Comparison of ENCODE assay signal across 8 cellular contexts in the genomic region with DNA sequence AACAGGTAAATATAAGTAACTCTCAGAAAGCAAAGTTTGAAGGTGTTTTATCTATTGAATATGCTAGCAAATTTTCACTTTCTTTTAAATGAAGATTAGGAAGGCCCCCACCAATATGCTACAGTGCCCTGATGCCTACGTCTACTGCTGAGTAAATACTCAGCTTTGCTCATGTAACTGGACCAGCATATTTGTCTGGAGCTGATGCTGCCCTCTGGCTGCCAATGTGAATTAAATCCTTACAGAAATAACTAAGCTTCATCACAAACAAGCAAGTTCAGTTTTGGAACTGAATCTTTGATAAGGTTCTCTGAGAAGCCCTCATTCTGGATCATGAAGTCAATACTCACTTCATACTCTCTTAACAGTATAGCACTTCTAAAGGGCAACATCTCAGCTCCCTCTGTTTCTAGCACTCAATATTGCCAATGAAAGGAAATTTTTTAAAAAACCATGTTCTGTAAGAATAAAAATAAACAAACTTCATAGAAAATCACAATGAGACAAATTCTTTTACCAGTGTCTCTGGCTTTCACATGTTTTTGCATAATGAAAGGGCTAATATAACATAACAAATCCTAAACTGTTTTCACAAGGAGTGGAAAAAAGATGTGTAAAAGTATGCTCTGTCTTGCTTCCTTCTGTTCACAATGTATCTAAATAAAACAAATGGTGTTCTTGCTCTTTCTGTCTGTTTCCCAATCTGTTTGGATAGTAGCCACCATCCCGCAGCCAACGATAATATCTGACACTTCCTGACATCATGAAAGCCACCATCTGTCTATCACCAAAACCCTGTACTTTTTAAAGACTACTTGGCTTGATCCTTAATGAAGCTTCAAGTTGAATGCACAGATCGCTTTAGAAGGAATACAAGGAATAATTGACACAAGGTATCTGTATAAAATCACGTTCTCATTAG.
DNase-seq lines count a peak whose midpoint lies in the region; ATAC-seq lines count a peak whose summit lies in the region.

No MANE protein-coding gene starts in this region.

- H3K14ac ChIP-seq in mesenchymal stem cell (ENCODE audit: low read length in 2 of 2): no peak overlapping the region

- H3K27me3 Mint-ChIP-seq in activated CD4-positive, alpha-beta memory T cell treated with anti-CD3 and anti-CD28 coated beads for 36 hours: no peaks in the 10 kb centered on the region
- H3K27me3 Mint-ChIP-seq in activated CD4-positive, alpha-beta memory T cell treated with anti-CD3 and anti-CD28 coated beads, Interleukin-2, amount 10 ng/mL, durations not matched to agents 7 days and 5 days: no peaks in the 10 kb centered on the region
- no peaks in the 10 kb centered on the region for H3K27me3 Mint-ChIP-seq in activated T-cell treated with anti-CD3 and anti-CD28 coated beads, Interleukin-2, amount 50 U/mL, for 4 hours (ENCODE audit: low read depth)

- no peak overlapping the region for H3K18ac ChIP-seq in mesenchymal stem cell (ENCODE audit: low read depth in 1 of 2, low read length in 2 of 2)

- no peak overlapping the region for H2AFZ ChIP-seq in mesenchymal stem cell (ENCODE audit: low read depth, low read length)

- no peak overlapping the region for H2AK5ac ChIP-seq in mesenchymal stem cell (ENCODE audit: low read length, severe bottlenecking)

- H3K9me3 Mint-ChIP-seq in activated CD4-positive, alpha-beta memory T cell treated with anti-CD3 and anti-CD28 coated beads for 36 hours: no peaks in the 10 kb centered on the region
- no peaks in the 10 kb centered on the region for H3K9me3 Mint-ChIP-seq in activated CD4-positive, alpha-beta memory T cell treated with anti-CD3 and anti-CD28 coated beads, Interleukin-2, amount 10 ng/mL, durations not matched to agents 7 days and 5 days
- no peaks in the 10 kb centered on the region for H3K9me3 Mint-ChIP-seq in activated T-cell treated with anti-CD3 and anti-CD28 coated beads, Interleukin-2, amount 50 U/mL, for 4 hours

- H3K27ac ChIP-seq in mesenchymal stem cell (ENCODE audit: low read length, poor library complexity, severe bottlenecking): no peak overlapping the region

- no peaks in the 10 kb centered on the region for H3K27me3 ChIP-seq in mesenchymal stem cell (ENCODE audit: control insufficient read depth in 1 of 2, insufficient read depth in 1 of 2, low read length in 2 of 2)

- no peak overlapping the region for H2BK120ac ChIP-seq in mesenchymal stem cell (ENCODE audit: low read depth, low read length)

- H2BK5ac ChIP-seq in mesenchymal stem cell (ENCODE audit: low read depth, low read length, poor library complexity, severe bottlenecking): no peak overlapping the region

- no peaks in the 10 kb centered on the region for H3K79me1 ChIP-seq in mesenchymal stem cell (replicated peaks; ENCODE audit: low read length, poor library complexity, severe bottlenecking)

- CTCF ChIA-PET in activated CD4-positive, alpha-beta memory T cell treated with anti-CD3 and anti-CD28 coated beads for 36 hours (lab: Charles Lee): interaction anchor here (1.1 kb wide), 1 partner anchor 462 kb away, joined by 8 read pairs; no protein-coding TSS in a partner anchor
- CTCF ChIA-PET in activated CD4-positive, alpha-beta memory T cell treated with anti-CD3 and anti-CD28 coated beads, Interleukin-2, amount 10 ng/mL, durations not matched to agents 7 days and 5 days (lab: Charles Lee): interaction anchor here (1.0 kb wide), 1 partner anchor 10 kb away, joined by 3 read pairs; no protein-coding TSS in a partner anchor

- intact Hi-C loops in activated CD4-positive, alpha-beta memory T cell treated with anti-CD3 and anti-CD28 coated beads for 36 hours (cut with micrococcal nuclease): loop anchor here (5.0 kb wide), 1 partner anchor 466 kb away; no protein-coding TSS in a partner anchor

- H3K27ac Mint-ChIP-seq in activated CD4-positive, alpha-beta memory T cell treated with anti-CD3 and anti-CD28 coated beads for 36 hours: no peak overlapping the region
- no peak overlapping the region for H3K27ac Mint-ChIP-seq in activated CD4-positive, alpha-beta memory T cell treated with anti-CD3 and anti-CD28 coated beads, Interleukin-2, amount 10 ng/mL, durations not matched to agents 7 days and 5 days

- no peak overlapping the region for H3K4me3 ChIP-seq in mesenchymal stem cell (ENCODE audit: insufficient read depth in 1 of 2, low read depth in 1 of 2, low read length in 2 of 2)

- ATAC-seq in activated T-cell treated with anti-CD3 and anti-CD28 coated beads, Interleukin-2, amount 50 U/mL, for 4 hours: no peak

- H3K9ac ChIP-seq in mesenchymal stem cell (ENCODE audit: low read length): peak overlapping the region; percentile 5

- peak; percentile 17 for DNase-seq in activated CD4-positive, alpha-beta memory T cell treated with anti-CD3 and anti-CD28 coated beads for 36 hours
- DNase-seq in activated CD4-positive, alpha-beta memory T cell treated with anti-CD3 and anti-CD28 coated beads, Interleukin-2, amount 10 ng/mL, durations not matched to agents 7 days and 5 days: no peak
- peak; percentile 17 for DNase-seq in NCI-H774 (lab: John Stamatoyannopoulos, UW)
- peak; percentile 80 to 86 for DNase-seq in dermis microvascular lymphatic vessel endothelial cell (ENCODE audit: low read depth in 2 of 2)
- peak; percentile 65 for DNase-seq in mesenchymal stem cell
- DNase-seq in activated CD4-positive, CD25-positive, alpha-beta regulatory T cell treated with anti-CD3 and anti-CD28 coated beads, Interleukin-2, amount 50 U/mL, for 72 hours: no peak
- no peak for DNase-seq in activated T-cell treated with anti-CD3 and anti-CD28 coated beads, Interleukin-2, amount 50 U/mL, for 4 hours
- no peak for DNase-seq in HUDEP-2 (lab: John Stamatoyannopoulos, UW; ENCODE audit: unreplicated experiment in 76 of 76)

- 67% methylated on average over 5 of the region's 5 CpGs for WGBS in mesenchymal stem cell

- POLR2A ChIA-PET in activated CD4-positive, alpha-beta memory T cell treated with anti-CD3 and anti-CD28 coated beads for 36 hours (lab: Charles Lee): interaction anchor here (0.6 kb wide), 1 partner anchor 677 kb away, joined by 5 read pairs; no protein-coding TSS in a partner anchor
- POLR2A ChIA-PET in activated CD4-positive, alpha-beta memory T cell treated with anti-CD3 and anti-CD28 coated beads, Interleukin-2, amount 10 ng/mL, durations not matched to agents 7 days and 5 days (lab: Charles Lee): no interaction called here

- no peak overlapping the region for H4K91ac ChIP-seq in mesenchymal stem cell (ENCODE audit: low read length)

- H3K36me3 ChIP-seq in mesenchymal stem cell (ENCODE audit: control insufficient read depth in 1 of 2, insufficient read depth in 2 of 2, low read depth in 1 of 2, low read length in 2 of 2): no peaks in the 10 kb centered on the region

- no peak overlapping the region for H3K23ac ChIP-seq in mesenchymal stem cell (ENCODE audit: low read length in 2 of 2)

- no peak overlapping the region for H2BK12ac ChIP-seq in mesenchymal stem cell (ENCODE audit: low read length in 2 of 2)

- no peaks in the 10 kb centered on the region for H3K4me1 ChIP-seq in mesenchymal stem cell (ENCODE audit: control insufficient read depth, insufficient read depth, low read depth, low read length)

- no peak overlapping the region for H3K4me2 ChIP-seq in mesenchymal stem cell (ENCODE audit: low read length, poor library complexity, severe bottlenecking)

- H3K4ac ChIP-seq in mesenchymal stem cell (ENCODE audit: low read depth in 1 of 2, low read length in 2 of 2): no peak overlapping the region

- no peak overlapping the region for H4K8ac ChIP-seq in mesenchymal stem cell (ENCODE audit: low read length)

- H3K9me3 ChIP-seq in mesenchymal stem cell (ENCODE audit: control insufficient read depth, low read length): no peaks in the 10 kb centered on the region

- H3K4me1 Mint-ChIP-seq in activated CD4-positive, alpha-beta memory T cell treated with anti-CD3 and anti-CD28 coated beads for 36 hours (ENCODE audit: low read depth): no peaks in the 10 kb centered on the region
- H3K4me1 Mint-ChIP-seq in activated CD4-positive, alpha-beta memory T cell treated with anti-CD3 and anti-CD28 coated beads, Interleukin-2, amount 10 ng/mL, durations not matched to agents 7 days and 5 days: no peaks in the 10 kb centered on the region
- no peaks in the 10 kb centered on the region for H3K4me1 Mint-ChIP-seq in activated T-cell treated with anti-CD3 and anti-CD28 coated beads, Interleukin-2, amount 50 U/mL, for 4 hours (ENCODE audit: low read depth)

- no peaks in the 10 kb centered on the region for H3K36me3 Mint-ChIP-seq in activated CD4-positive, alpha-beta memory T cell treated with anti-CD3 and anti-CD28 coated beads for 36 hours
- no peaks in the 10 kb centered on the region for H3K36me3 Mint-ChIP-seq in activated CD4-positive, alpha-beta memory T cell treated with anti-CD3 and anti-CD28 coated beads, Interleukin-2, amount 10 ng/mL, durations not matched to agents 7 days and 5 days (ENCODE audit: low read depth)
- no peaks in the 10 kb centered on the region for H3K36me3 Mint-ChIP-seq in activated T-cell treated with anti-CD3 and anti-CD28 coated beads, Interleukin-2, amount 50 U/mL, for 4 hours (ENCODE audit: insufficient read depth)

- no peak overlapping the region for H2BK15ac ChIP-seq in mesenchymal stem cell (ENCODE audit: low read depth, poor library complexity, severe bottlenecking)

- no peak overlapping the region for H3K4me3 Mint-ChIP-seq in activated CD4-positive, alpha-beta memory T cell treated with anti-CD3 and anti-CD28 coated beads for 36 hours
- H3K4me3 Mint-ChIP-seq in activated CD4-positive, alpha-beta memory T cell treated with anti-CD3 and anti-CD28 coated beads, Interleukin-2, amount 10 ng/mL, durations not matched to agents 7 days and 5 days: no peak overlapping the region
- no peak overlapping the region for H3K4me3 Mint-ChIP-seq in activated T-cell treated with anti-CD3 and anti-CD28 coated beads, Interleukin-2, amount 50 U/mL, for 4 hours

Comparison
In these comparisons a context has a peak if more than half of its experiments do, and no peak if none do; other contexts are left out.
1. DNase-seq: peak in activated CD4-positive, alpha-beta memory T cell treated with anti-CD3 and anti-CD28 coated beads for 36 hours (single experiment), NCI-H774 (single experiment), dermis microvascular lymphatic vessel endothelial cell (2 of 2) and mesenchymal stem cell (single experiment); none in activated CD4-positive, alpha-beta memory T cell treated with anti-CD3 and anti-CD28 coated beads, Interleukin-2, amount 10 ng/mL, durations not matched to agents 7 days and 5 days (single experiment), activated CD4-positive, CD25-positive, alpha-beta regulatory T cell treated with anti-CD3 and anti-CD28 coated beads, Interleukin-2, amount 50 U/mL, for 72 hours (single experiment), activated T-cell treated with anti-CD3 and anti-CD28 coated beads, Interleukin-2, amount 50 U/mL, for 4 hours (single experiment) and HUDEP-2 (0 of 76).